7 cellular contexts compared by ENCODE assay signal in the genomic region with DNA sequence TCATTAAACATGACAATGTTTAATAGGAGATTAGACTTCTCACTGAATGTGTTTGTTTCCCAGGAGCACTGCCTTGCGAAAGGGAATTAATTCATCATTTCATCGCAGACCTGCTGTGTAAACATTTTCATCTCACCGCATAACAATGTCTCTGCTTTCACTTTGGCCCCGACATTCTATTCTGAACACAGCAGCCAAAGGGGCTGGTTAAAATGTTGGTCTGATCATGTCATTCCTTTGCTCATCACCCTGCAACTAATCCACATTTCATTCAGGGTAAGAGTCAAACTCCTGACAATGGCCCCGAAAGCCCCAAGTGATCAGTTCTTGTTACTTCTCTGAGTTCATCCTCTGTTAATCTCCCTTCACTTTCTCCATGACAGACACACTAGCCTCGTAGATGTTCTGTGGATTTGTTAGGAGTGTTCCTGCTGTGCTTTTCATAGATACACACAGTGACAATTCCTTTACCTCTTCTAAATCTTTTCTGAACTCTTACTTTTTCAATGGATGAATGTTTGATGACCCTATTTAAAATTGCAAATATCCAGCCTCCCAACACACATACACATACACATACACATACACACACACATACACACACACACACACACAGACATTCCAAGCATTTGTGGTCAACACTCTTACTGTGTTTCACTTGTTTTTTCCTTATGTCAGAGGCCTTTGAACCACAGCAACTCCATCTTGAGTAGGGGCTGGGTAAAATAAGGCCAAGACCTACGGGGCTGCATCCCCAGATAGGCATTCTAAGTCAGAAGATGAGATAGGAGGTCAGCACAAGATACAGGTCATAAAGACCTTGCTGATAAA.
DNase-seq lines count a peak whose midpoint lies in the region; ATAC-seq, FAIRE-seq and TF ChIP-seq lines count a peak whose summit lies in the region.
"Not testable (repeated sequence)": the region's sequence is repeated elsewhere in the genome, so short reads cannot be mapped to it uniquely, and the experiment has no call there.

No MANE protein-coding gene starts in this region.

- H3K27me3 ChIP-seq in GM23338 (ENCODE audit: insufficient read depth); HUES48 (ENCODE audit: control insufficient read depth, insufficient read depth, low read length); astrocyte (ENCODE audit: insufficient read depth, low read length); H1 (replicated peaks in 1 of 4; ENCODE audit: control insufficient read depth in 3 of 4, extremely low read depth in 1 of 4, insufficient read depth in 3 of 4, low read length in 3 of 4): not testable (repeated sequence)

- H3K14ac ChIP-seq in H1 (ENCODE audit: insufficient read length), result not testable (repeated sequence)

- not testable (repeated sequence) for H3K27ac ChIP-seq in GM23338 (ENCODE audit: low read depth); astrocyte (ENCODE audit: low read depth, low read length); H1 (ENCODE audit: low read depth, low read length)
- peak overlapping the region; percentile 45 for H3K27ac ChIP-seq in HUES48 (ENCODE audit: low read depth, low read length)

- H3K4me1 Mint-ChIP-seq in GM23338, result peaks cover 20% of the 10 kb centered on the region
- not testable (repeated sequence) for H3K4me1 Mint-ChIP-seq in astrocyte (ENCODE audit: low read depth, unreplicated experiment)

- ATAC-seq in GM23338, result peak; percentile 76

- not testable (repeated sequence) for TF ChIP-seq EP300 in H1 (IDR thresholded peaks at IDR 0.05; ENCODE audit: borderline replicate concordance in 1 of 2, low read depth in 2 of 2, low read length in 2 of 2)

- H3K79me2 ChIP-seq in GM23338 (replicated peaks; ENCODE audit: insufficient read depth); astrocyte (ENCODE audit: insufficient read depth, low read length); H1 (ENCODE audit: control insufficient read depth in 1 of 2, insufficient read depth in 2 of 2, low read length in 2 of 2): not testable (repeated sequence)

- not testable (repeated sequence) for H3K36me3 Mint-ChIP-seq in GM23338 (ENCODE audit: low read depth); astrocyte (ENCODE audit: low read depth, unreplicated experiment)

- H4K5ac ChIP-seq in H1 (ENCODE audit: insufficient read length, low read depth, low read length), result not testable (repeated sequence)

- H3K27ac Mint-ChIP-seq in GM23338, result peak overlapping the region; percentile 23
- not testable (repeated sequence) for H3K27ac Mint-ChIP-seq in astrocyte (ENCODE audit: unreplicated experiment)

- not testable (repeated sequence) for H4K8ac ChIP-seq in H1 (ENCODE audit: extremely low read depth, insufficient read depth, low read length)

- DNase-seq in GM23338 (ENCODE audit: low spot score), result peak; percentile 3
- peak; percentile 64 for DNase-seq in NCI-H69 (lab: John Stamatoyannopoulos, UW)
- not testable (repeated sequence) for DNase-seq in astrocyte (ENCODE audit: low read depth); H1 (ENCODE audit: low read depth in 1 of 2, low spot score in 2 of 2)
- DNase-seq in retina, result peak; percentile 49

- not testable (repeated sequence) for H3K27me3 Mint-ChIP-seq in GM23338 (ENCODE audit: insufficient read depth, low read depth, poor library complexity); astrocyte (ENCODE audit: low read depth, unreplicated experiment)

- H3K4me1 ChIP-seq in GM23338 (ENCODE audit: insufficient read depth), result peaks cover 13% of the 10 kb centered on the region
- not testable (repeated sequence) for H3K4me1 ChIP-seq in HUES48 (ENCODE audit: control insufficient read depth, insufficient read depth, low read length); astrocyte (ENCODE audit: insufficient read depth, low read length); H1 (replicated peaks in 1 of 4; ENCODE audit: control insufficient read depth in 3 of 4, insufficient read depth in 4 of 4, low read length in 3 of 4)

- not testable (repeated sequence) for H3K9ac ChIP-seq in HUES48 (ENCODE audit: low read depth, low read length); astrocyte (ENCODE audit: low read length); H1 (replicated peaks in 1 of 4; ENCODE audit: extremely low read depth in 1 of 4, low read depth in 3 of 4, low read length in 3 of 4)

- not testable (repeated sequence) for H3F3A ChIP-seq in GM23338 (replicated peaks; ENCODE audit: low read depth)

- not testable (repeated sequence) for TF ChIP-seq POLR2A in H1 (IDR thresholded peaks at IDR 0.05; ENCODE audit: control extremely low read depth in 1 of 2, low read depth in 2 of 2, low read length in 2 of 2)

- H3K4ac ChIP-seq in H1 (replicated peaks; ENCODE audit: insufficient read length, low read depth, low read length), result not testable (repeated sequence)

- not testable (repeated sequence) for H3K4me3 ChIP-seq in GM23338; HUES48 (ENCODE audit: low read depth, low read length); astrocyte (ENCODE audit: insufficient read depth, low read depth, low read length); H1 (ENCODE audit: extremely low read depth in 1 of 4, insufficient read depth in 2 of 4, low read depth in 3 of 4, low read length in 4 of 4)

- not testable (repeated sequence) for H3K36me3 ChIP-seq in GM23338 (ENCODE audit: insufficient read depth); HUES48 (ENCODE audit: control insufficient read depth, insufficient read depth, low read length); astrocyte (ENCODE audit: insufficient read depth, low read length); H1 (ENCODE audit: control insufficient read depth in 2 of 4, insufficient read depth in 4 of 4, low read length in 3 of 4)

- H2BK15ac ChIP-seq in H1 (ENCODE audit: low read length), result not testable (repeated sequence)

- not testable (repeated sequence) for H4K91ac ChIP-seq in H1 (replicated peaks; ENCODE audit: insufficient read length, low read length)

- CTCF ChIA-PET in H1 (lab: Charles Lee; ENCODE audit: partially characterized antibody), result not testable (repeated sequence)

- not testable (repeated sequence) for H2BK20ac ChIP-seq in H1 (ENCODE audit: low read length)

- H3K9me3 ChIP-seq in HUES48 (ENCODE audit: control insufficient read depth, insufficient read depth, low read length); astrocyte (ENCODE audit: insufficient read depth, low read depth, low read length); H1 (ENCODE audit: insufficient read depth in 2 of 2, low read depth in 1 of 2, low read length in 1 of 2): not testable (repeated sequence)

- H3K4me2 ChIP-seq in GM23338; H1 (ENCODE audit: insufficient read depth in 1 of 2, low read depth in 2 of 2, low read length in 2 of 2): not testable (repeated sequence)
- H3K4me2 ChIP-seq in astrocyte (ENCODE audit: low read length), result peak overlapping the region; percentile 26

- H3K56ac ChIP-seq in H1 (replicated peaks; ENCODE audit: insufficient read length, low read depth, low read length), result not testable (repeated sequence)

- not testable (repeated sequence) for H2AFZ ChIP-seq in GM23338; astrocyte (ENCODE audit: low read depth, low read length)
- peak overlapping the region; percentile 13; the same call in 1 of the 2 replicates for H2AFZ ChIP-seq in H1 (ENCODE audit: low read length)

- not testable (repeated sequence) for H3K18ac ChIP-seq in H1 (ENCODE audit: extremely low read depth, low read length)

- TF ChIP-seq RAD21 in H1 (IDR thresholded peaks at IDR 0.05 in 1 of 2, conservative IDR thresholded peaks at IDR 0.05 in 1 of 2; ENCODE audit: low read depth in 2 of 2, low read length in 2 of 2), result not testable (repeated sequence)

- not testable (repeated sequence) for H2BK120ac ChIP-seq in H1 (replicated peaks; ENCODE audit: low read depth, low read length)

- TF ChIP-seq CTCF in GM23338 (conservative IDR thresholded peaks at IDR 0.05; ENCODE audit: low read depth in 2 of 2); astrocyte (IDR thresholded peaks at IDR 0.05; ENCODE audit: insufficient read depth, low read depth, low read length); H1 (IDR thresholded peaks at IDR 0.05; ENCODE audit: control extremely low read depth in 1 of 3, insufficient read depth in 1 of 3, low read depth in 1 of 3, low read length in 3 of 3): not testable (repeated sequence)

- H3K79me1 ChIP-seq in H1 (ENCODE audit: low read depth, low read length), result not testable (repeated sequence)

- H3K4me3 Mint-ChIP-seq in GM23338; astrocyte (ENCODE audit: unreplicated experiment): not testable (repeated sequence)

- not testable (repeated sequence) for H3K9me3 Mint-ChIP-seq in GM23338; astrocyte (ENCODE audit: unreplicated experiment)

- not testable (repeated sequence) for H2AK5ac ChIP-seq in H1 (ENCODE audit: low read depth, low read length)

- WGBS in H1 (ENCODE audit: extremely low coverage in 1 of 2, insufficient coverage in 1 of 2, insufficient read length in 1 of 2, insufficient replicate concordance in 2 of 2, low coverage in 1 of 2, low lambda C conversion rate in 2 of 2, missing lambda C conversion rate in 1 of 2), 2 experiments, result 76% methylated on average over 3 of the region's 7 CpGs; no CpG with 5 or more reads in 1 of the 2 experiments

- not testable (repeated sequence) for H4K20me1 ChIP-seq in GM23338 (replicated peaks; ENCODE audit: insufficient read depth); astrocyte (ENCODE audit: insufficient read depth, low read length); H1 (replicated peaks in 1 of 2; ENCODE audit: control insufficient read depth in 1 of 2, insufficient read depth in 2 of 2, low read length in 2 of 2)

- not testable (repeated sequence) for H2BK12ac ChIP-seq in H1 (ENCODE audit: low read depth, low read length)

- not testable (repeated sequence) for H3K9me2 ChIP-seq in GM23338 (ENCODE audit: insufficient read depth)

- not testable (repeated sequence) for H2BK5ac ChIP-seq in H1 (ENCODE audit: low read depth, low read length)

- not testable (repeated sequence) for H3K23me2 ChIP-seq in H1 (ENCODE audit: low read depth, low read length)

- FAIRE-seq in astrocyte (lab: Jason Lieb, UNC), result not testable (repeated sequence)
- FAIRE-seq in H1 (lab: Jason Lieb, UNC), result peak; percentile 32
- peak; percentile 98 for FAIRE-seq in islet of Langerhans (lab: Jason Lieb, UNC)

- POLR2A ChIA-PET in H1 (lab: Charles Lee; ENCODE audit: partially characterized antibody), result not testable (repeated sequence)

- not testable (repeated sequence) for H3K23ac ChIP-seq in H1 (ENCODE audit: insufficient read length)
